Comparison of ENCODE assay signal across 8 cellular contexts in the genomic region with DNA sequence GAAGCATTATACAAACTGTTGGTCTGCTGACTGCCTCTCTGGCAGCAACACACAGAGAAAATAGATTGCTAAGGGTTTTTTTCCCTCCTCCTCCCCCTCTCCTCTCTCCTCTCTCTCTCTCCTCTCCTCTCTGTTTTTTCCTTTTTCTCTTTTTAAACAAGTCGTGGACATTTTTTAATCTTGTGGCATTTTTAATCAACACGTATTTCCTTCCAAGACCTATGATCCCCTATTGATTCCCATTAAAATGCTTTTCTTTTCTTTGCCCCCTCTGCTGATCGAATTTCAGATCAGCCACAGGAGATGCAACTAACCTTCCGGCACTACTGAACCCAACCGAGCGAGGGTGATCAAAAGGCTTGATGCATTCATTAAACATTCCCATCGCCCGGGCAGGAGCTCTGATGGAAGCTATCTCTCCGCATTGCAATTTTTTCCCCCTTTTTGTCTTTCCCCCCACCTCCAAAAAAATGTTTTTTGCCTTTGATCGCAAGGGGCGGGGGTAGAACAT.
DNase-seq lines count a peak whose midpoint lies in the region; ATAC-seq, FAIRE-seq and TF ChIP-seq lines count a peak whose summit lies in the region.

No MANE protein-coding gene starts in this region.

- in situ Hi-C loops in mammary epithelial cell (cut with MboI; ENCODE audit: low sequenced_read_pairs in 2 of 2): loop anchor here (10.0 kb wide), 2 partner anchors 78 to 98 kb away; no protein-coding TSS in a partner anchor

- FAIRE-seq in GM12892 (lab: Jason Lieb, UNC): peak; percentile 92

- no peaks in the 10 kb centered on the region for H3K36me3 ChIP-seq in mammary epithelial cell (ENCODE audit: insufficient read depth, low read length)

- H2AFZ ChIP-seq in mammary epithelial cell (ENCODE audit: low read depth, low read length): peak overlapping the region; percentile 94

- TF ChIP-seq CTCF in AG04449 (IDR thresholded peaks at IDR 0.05; ENCODE audit: insufficient read depth, low read length, missing control alignments) (peak; percentile 20), mammary epithelial cell (conservative IDR thresholded peaks at IDR 0.05 in 1 of 2, IDR thresholded peaks at IDR 0.05 in 1 of 2; ENCODE audit: extremely low read depth in 1 of 2, insufficient read depth in 1 of 2, low read depth in 1 of 2, low read length in 2 of 2) (peak in 1 of 2 donors; percentile 40)

- H3K9me3 ChIP-seq in mammary epithelial cell (replicated peaks; ENCODE audit: insufficient read depth, low read length): no peaks in the 10 kb centered on the region

- TF ChIP-seq POLR2A in GM12892 (IDR thresholded peaks at IDR 0.05; ENCODE audit: low read depth, low read length): no peak; the same call in 1 of the 2 replicates

- dilution Hi-C loops in mammary epithelial cell (cut with HindIII; ENCODE audit: low sequenced_read_pairs): no loop called here

- CTCF ChIA-PET in AG04449 (lab: Yijun Ruan, JAX) (interaction anchor here (1.0 to 1.4 kb wide), 3 partner anchors 121 to 348 kb away, joined by 3 to 7 read pairs (median 3); no protein-coding TSS in a partner anchor), mammary epithelial cell (lab: Charles Lee; ENCODE audit: low non-redundant PET) (interaction anchor here (0.9 kb wide), 1 partner anchor 473 kb away, joined by 14 read pairs; no protein-coding TSS in a partner anchor)

- no peaks in the 10 kb centered on the region for H3K27me3 ChIP-seq in mammary epithelial cell (ENCODE audit: insufficient read depth, low read length)

- BruUV-seq in mammary epithelial cell (replicated peaks; lab: Mats Ljungman, UMichigan): no TSS peak

- peak overlapping the region; percentile 84 for H3K27ac ChIP-seq in mammary epithelial cell (ENCODE audit: insufficient read depth, low read depth, low read length)
- peak overlapping the region; percentile 75 to 99 (median 98) for H3K27ac ChIP-seq in skin epidermis

- H4K20me1 ChIP-seq in mammary epithelial cell (ENCODE audit: insufficient read depth, low read length): no peaks in the 10 kb centered on the region

- POLR2A ChIA-PET in AG04449 (lab: Yijun Ruan, JAX): no interaction called here

- peaks cover 14% of the 10 kb centered on the region for H3K4me1 ChIP-seq in mammary epithelial cell (ENCODE audit: insufficient read depth, low read length)

- H3K4me2 ChIP-seq in mammary epithelial cell (ENCODE audit: insufficient read depth, low read depth, low read length): peak overlapping the region; percentile 93

- DNase-seq in AG04449 (ENCODE audit: low read depth, low spot score) (no peak), GM12892 (ENCODE audit: insufficient read length) (no peak), LoVo (ENCODE audit: low spot score) (peak; percentile 57), SHP77 treated with DMSO at 0.1 percent for 48 hours (lab: John Stamatoyannopoulos, UW) (peak; percentile 38), mammary epithelial cell (peak; percentile 62), iPS-NIHi7 (ENCODE audit: extremely low spot score) (peak; percentile 66)

- H3K4me3 ChIP-seq in AG04449 (ENCODE audit: low read depth, low read length): peak overlapping the region; percentile 73
- H3K4me3 ChIP-seq in mammary epithelial cell (replicated peaks in 1 of 3; ENCODE audit: insufficient read depth in 1 of 3, low read depth in 2 of 3, low read length in 3 of 3): peak overlapping the region; percentile 70 to 94 (median 83)
- H3K4me3 ChIP-seq in skin epidermis: peak overlapping the region; percentile 46 to 72 (median 66)

- H3K9ac ChIP-seq in mammary epithelial cell (ENCODE audit: insufficient read depth, low read length): peak overlapping the region; percentile 87

- ATAC-seq in HG02588 (IDR thresholded peaks at IDR 0.05; ENCODE audit: unreplicated experiment): no peak

- intact Hi-C loops in mammary epithelial cell (cut with micrococcal nuclease): loop anchor here (1.0 to 2.0 kb wide), 5 partner anchors 34 to 334 kb away; no protein-coding TSS in a partner anchor

- under 1% methylated on average over 10 of the region's 11 CpGs for WGBS in mammary epithelial cell (ENCODE audit: low coverage, missing lambda C conversion rate)

- H3K79me2 ChIP-seq in mammary epithelial cell (ENCODE audit: insufficient read depth, low read length): no peaks in the 10 kb centered on the region

Comparison
In these comparisons a context has a peak if more than half of its experiments do, and no peak if none do; other contexts are left out.
1. DNase-seq: peak in LoVo (single experiment), SHP77 treated with DMSO at 0.1 percent for 48 hours (single experiment), mammary epithelial cell (single experiment) and iPS-NIHi7 (single experiment); none in AG04449 (single experiment) and GM12892 (single experiment).
2. Peak in every context shown above with its lines, with median percentiles within 50 percentile points of each other: H3K4me3 ChIP-seq.